ENCODE assay signal across 14 cellular contexts in the genomic region with DNA sequence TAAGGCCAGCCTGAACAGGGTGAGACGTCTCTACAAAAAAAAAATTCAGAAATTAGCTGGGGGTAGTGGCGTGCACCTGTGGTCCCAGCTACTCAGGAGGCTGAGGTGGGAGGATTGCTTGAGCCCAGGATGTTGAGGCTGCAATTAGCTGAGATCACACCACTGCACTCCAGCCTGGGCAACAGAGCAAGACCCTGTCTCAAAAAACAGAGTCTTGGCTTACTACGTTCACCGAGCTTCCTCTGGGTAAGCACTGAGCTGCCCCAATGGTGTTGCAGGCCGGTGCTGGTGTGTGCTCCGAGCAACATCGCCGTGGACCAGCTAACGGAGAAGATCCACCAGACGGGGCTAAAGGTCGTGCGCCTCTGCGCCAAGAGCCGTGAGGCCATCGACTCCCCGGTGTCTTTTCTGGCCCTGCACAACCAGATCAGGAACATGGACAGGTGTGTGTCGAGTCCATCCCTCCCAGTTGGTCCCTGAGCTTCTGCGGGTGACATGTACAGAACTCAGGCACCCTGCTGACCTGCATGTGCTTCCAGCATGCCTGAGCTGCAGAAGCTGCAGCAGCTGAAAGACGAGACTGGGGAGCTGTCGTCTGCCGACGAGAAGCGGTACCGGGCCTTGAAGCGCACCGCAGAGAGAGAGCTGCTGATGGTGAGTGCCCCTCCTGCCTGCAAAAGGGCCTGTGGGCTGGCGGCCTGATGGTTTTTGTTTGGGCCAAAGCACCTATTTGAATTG. TPM values are rescaled to one million over a fixed set of nuclear protein-coding genes. Genes with fewer than 3 reads are reported as not detected.
"Had no signal": no experiment of that assay in that cellular context is flagged by ENCODE, and none has a peak within 500 bp of the region (broad histone marks: within the 10 kb centered on the region; RNA-seq: fewer than 3 reads in every experiment).

No MANE protein-coding gene starts in this region.

- FAIRE-seq: urothelium cell line had no signal

- H3K9me3 Mint-ChIP-seq: activated CD8-positive, alpha-beta T cell treated with anti-CD3 and anti-CD28 coated beads for 36 hours; activated naive CD8-positive, alpha-beta T cell treated with anti-CD3 and anti-CD28 coated beads, Interleukin-2, amount 50 U/mL, for 24 hours; memory B cell; natural killer cell treated with Interleukin-12 subunit alpha and Interleukin-12 subunit beta and Interleukin-15 and Interleukin-18, amount 100 ng/mL, for 72 hours; T-helper 2 cell treated with Interferon-gamma antibody and Interleukin-4, amounts not matched to agents 5 μg/mL and 100 μg/mL, for 36 hours had no signal

- H3K27ac ChIP-seq: left ventricle myocardium inferior, thoracic aorta had no signal

- H3K27ac Mint-ChIP-seq: activated CD8-positive, alpha-beta T cell treated with anti-CD3 and anti-CD28 coated beads for 36 hours; activated naive CD8-positive, alpha-beta T cell treated with anti-CD3 and anti-CD28 coated beads, Interleukin-2, amount 50 U/mL, for 24 hours; memory B cell; natural killer cell treated with Interleukin-12 subunit alpha and Interleukin-12 subunit beta and Interleukin-15 and Interleukin-18, amount 100 ng/mL, for 72 hours; T-helper 2 cell treated with Interferon-gamma antibody and Interleukin-4, amounts not matched to agents 5 μg/mL and 100 μg/mL, for 36 hours had no signal

- H3K4me3 Mint-ChIP-seq: activated CD8-positive, alpha-beta T cell treated with anti-CD3 and anti-CD28 coated beads for 36 hours; activated naive CD8-positive, alpha-beta T cell treated with anti-CD3 and anti-CD28 coated beads, Interleukin-2, amount 50 U/mL, for 24 hours; memory B cell; natural killer cell treated with Interleukin-12 subunit alpha and Interleukin-12 subunit beta and Interleukin-15 and Interleukin-18, amount 100 ng/mL, for 72 hours; T-helper 2 cell treated with Interferon-gamma antibody and Interleukin-4, amounts not matched to agents 5 μg/mL and 100 μg/mL, for 36 hours had no signal

- H3K36me3 Mint-ChIP-seq: natural killer cell treated with Interleukin-12 subunit alpha and Interleukin-12 subunit beta and Interleukin-15 and Interleukin-18, amount 100 ng/mL, for 72 hours had no signal

- H3K9me3 ChIP-seq: left ventricle myocardium inferior, thoracic aorta had no signal

- DNase-seq: activated CD4-positive, alpha-beta T cell treated with anti-CD3 and anti-CD28 coated beads for 4 hours; activated CD8-positive, alpha-beta memory T cell treated with anti-CD3 and anti-CD28 coated beads, Interleukin-2, amount 50 U/mL, for 4 hours; activated CD8-positive, alpha-beta T cell treated with anti-CD3 and anti-CD28 coated beads for 36 hours; activated naive CD8-positive, alpha-beta T cell treated with anti-CD3 and anti-CD28 coated beads, Interleukin-2, amount 50 U/mL, for 24 hours; left ventricle myocardium inferior; stimulated activated CD4-positive, alpha-beta T cell treated with anti-CD3 and anti-CD28 coated beads, Interleukin-4, amount 100 ng/mL, for 1 hour; stimulated activated CD8-positive, alpha-beta memory T cell treated with anti-CD3 and anti-CD28 coated beads, Interleukin-4, amount 100 ng/mL, for 48 hours; stimulated activated naive CD8-positive, alpha-beta T cell treated with anti-CD3 and anti-CD28 coated beads, Interleukin-15, Interleukin-2, amounts not matched to agents 100 U/mL and 50 U/mL, for 24 hours had no signal

- H3K4me1 Mint-ChIP-seq: activated naive CD8-positive, alpha-beta T cell treated with anti-CD3 and anti-CD28 coated beads, Interleukin-2, amount 50 U/mL, for 24 hours; memory B cell had no signal

- H3K27me3 Mint-ChIP-seq: activated CD8-positive, alpha-beta T cell treated with anti-CD3 and anti-CD28 coated beads for 36 hours; activated naive CD8-positive, alpha-beta T cell treated with anti-CD3 and anti-CD28 coated beads, Interleukin-2, amount 50 U/mL, for 24 hours; memory B cell; natural killer cell treated with Interleukin-12 subunit alpha and Interleukin-12 subunit beta and Interleukin-15 and Interleukin-18, amount 100 ng/mL, for 72 hours had no signal

- ATAC-seq: activated CD8-positive, alpha-beta T cell treated with anti-CD3 and anti-CD28 coated beads for 36 hours; activated naive CD8-positive, alpha-beta T cell treated with anti-CD3 and anti-CD28 coated beads, Interleukin-2, amount 50 U/mL, for 24 hours; natural killer cell treated with Interleukin-12 subunit alpha and Interleukin-12 subunit beta and Interleukin-15 and Interleukin-18, amount 100 ng/mL, for 72 hours; stimulated activated naive CD8-positive, alpha-beta T cell treated with anti-CD3 and anti-CD28 coated beads, Interleukin-15, Interleukin-2, amounts not matched to agents 100 U/mL and 50 U/mL, for 24 hours had no signal

- H3K4me3 ChIP-seq: left ventricle myocardium inferior, thoracic aorta had no signal

RNA-seq across cellular contexts. Expression of gene CERS1, which starts 40.1 kb away (rescaled TPM):
- total RNA-seq: esophagus mucosa; natural killer cell treated with Interleukin-12 subunit alpha and Interleukin-12 subunit beta and Interleukin-15 and Interleukin-18, amount 100 ng/mL, for 72 hours had no signal
